11 cellular contexts compared by ENCODE assay signal in the genomic region with DNA sequence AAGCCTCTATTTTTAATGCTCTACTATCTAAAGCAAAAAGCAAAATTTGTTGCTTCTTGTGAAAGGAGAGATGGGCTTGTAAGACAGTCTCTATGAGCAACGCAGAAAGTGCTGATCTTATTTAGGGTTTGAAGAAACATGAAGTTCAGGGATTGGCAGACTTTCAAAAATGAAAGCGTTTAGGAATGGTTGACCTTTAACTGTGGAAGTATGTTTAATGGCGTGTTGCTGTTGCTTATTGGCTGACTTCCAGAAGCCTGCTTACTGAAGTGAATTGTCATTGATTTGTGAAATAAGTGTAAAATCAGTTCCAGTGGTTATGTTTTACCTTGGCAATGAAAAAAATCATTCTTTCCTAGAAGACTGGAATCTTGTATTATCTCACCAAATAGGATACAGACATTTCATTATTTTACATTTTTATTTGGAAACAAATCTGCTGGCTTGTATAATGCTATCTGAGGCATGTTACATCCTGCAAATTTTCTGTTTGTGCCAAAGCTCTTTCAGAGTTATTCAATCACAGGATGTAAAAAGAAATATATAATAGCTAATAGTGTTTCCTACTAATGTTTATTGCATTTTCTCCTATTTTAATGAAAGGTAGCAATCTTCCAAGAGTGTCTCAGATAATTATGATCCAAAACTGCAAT.
DNase-seq lines count a peak whose midpoint lies in the region; ATAC-seq and TF ChIP-seq lines count a peak whose summit lies in the region.
"Had no signal": no experiment of that assay in that cellular context is flagged by ENCODE, and none has a peak within 500 bp of the region (broad histone marks: within the 10 kb centered on the region; RNA-seq: fewer than 3 reads in every experiment).

No MANE protein-coding gene starts in this region.

- no peaks in the 10 kb centered on the region for H3K36me3 ChIP-seq in HCT116 (ENCODE audit: control insufficient read depth in 1 of 2, insufficient read depth in 2 of 2, low read length in 2 of 2)
- H3K36me3 ChIP-seq: Peyer's patch had no signal

- no peak for TF ChIP-seq CTCF in HCT116 (IDR thresholded peaks at IDR 0.05 in 2 of 3, conservative IDR thresholded peaks at IDR 0.05 in 1 of 3; ENCODE audit: borderline replicate concordance in 1 of 3, insufficient read depth in 1 of 3, low read depth in 2 of 3, low read length in 2 of 3)
- no peak for TF ChIP-seq CTCF in mesothelial cell of epicardium (IDR thresholded peaks at IDR 0.05; ENCODE audit: unreplicated experiment)

- peaks cover 0 to 2% of the 10 kb centered on the region in 2 experiments; a peak in 1 of 4 replicates for H3K4me1 ChIP-seq in HCT116 (ENCODE audit: control insufficient read depth in 1 of 2, insufficient read depth in 2 of 2, low read length in 2 of 2)
- H3K4me1 ChIP-seq: Peyer's patch had no signal

- BruUV-seq in HCT116 (replicated peaks; lab: Mats Ljungman, UMichigan), result no TSS peak

- no peaks in the 10 kb centered on the region for H4K20me1 ChIP-seq in HCT116 (ENCODE audit: insufficient read depth)

- no peaks in the 10 kb centered on the region for H3K36me3 Mint-ChIP-seq in mesothelial cell of epicardium

- no peaks in the 10 kb centered on the region for H3K9me3 ChIP-seq in HCT116 (ENCODE audit: control insufficient read depth in 1 of 2, insufficient read depth in 1 of 2, low read depth in 1 of 2, low read length in 2 of 2)
- H3K9me3 ChIP-seq: Peyer's patch had no signal

- POLR2A ChIA-PET in HCT116 (lab: Charles Lee), result no interaction called here

- intact Hi-C loops in HCT116 (cut with micrococcal nuclease), result no loop called here

- H3K9ac ChIP-seq in HCT116 (ENCODE audit: low read length), result no peak overlapping the region

- peak overlapping the region; percentile 12 for H3K4me2 ChIP-seq in HCT116 (ENCODE audit: low read length)

- H3K9me3 Mint-ChIP-seq in mesothelial cell of epicardium, result peaks cover 5% of the 10 kb centered on the region

- no peaks in the 10 kb centered on the region for H3K27me3 ChIP-seq in HCT116 (ENCODE audit: insufficient read depth, low read length)
- H3K27me3 ChIP-seq: Peyer's patch had no signal

- RAD21 ChIA-PET in HCT116 (lab: Charles Lee; ENCODE audit: low non-redundant PET in 1 of 2, low total read pairs in 2 of 2, uncharacterized antibody in 2 of 2, unreplicated experiment in 2 of 2), result no interaction called here

- H3K27ac ChIP-seq in HCT116 (ENCODE audit: low read depth, low read length), result no peak overlapping the region
- H3K27ac ChIP-seq: Peyer's patch had no signal

- CTCF ChIA-PET in HCT116 (lab: Charles Lee), result no interaction called here

- DNase-seq in HCT116 (ENCODE audit: low read depth, low spot score) (no peak), NCI-H446 treated with DMSO at 0.1 percent for 48 hours (lab: John Stamatoyannopoulos, UW) (peak; percentile 21), cerebellar cortex (ENCODE audit: low spot score) (peak; percentile 4), mesothelial cell of epicardium (ENCODE audit: low spot score in 2 of 2, unreplicated experiment in 2 of 2) (no peak)
- no peak for DNase-seq in stimulated activated CD4-positive, alpha-beta T cell treated with anti-CD3 and anti-CD28 coated beads, Interleukin-4, amount 100 ng/mL, for 4 hours
- no peak for DNase-seq in activated CD8-positive, alpha-beta memory T cell treated with anti-CD3 and anti-CD28 coated beads, Interleukin-2, amount 50 U/mL, for 4 hours
- DNase-seq: activated naive CD4-positive, alpha-beta T cell treated with anti-CD3 and anti-CD28 coated beads, Interleukin-2, amount 50 U/mL, for 16 hours; Kasumi-1; Peyer's patch had no signal

- no peak overlapping the region for H3K4me3 Mint-ChIP-seq in mesothelial cell of epicardium

- peak overlapping the region; percentile 4 for H2AFZ ChIP-seq in HCT116 (ENCODE audit: low read depth, low read length, poor library complexity, severe bottlenecking)

- TF ChIP-seq RAD21 in HCT116 (IDR thresholded peaks at IDR 0.05; ENCODE audit: low read depth), result no peak

- ATAC-seq in HCT116, result no peak
- no peak for ATAC-seq in GM21717 (IDR thresholded peaks at IDR 0.05; ENCODE audit: unreplicated experiment)
- no peak for ATAC-seq in GM18519 (IDR thresholded peaks at IDR 0.05; ENCODE audit: low FRiP score, unreplicated experiment)

- peaks cover 12% of the 10 kb centered on the region for H3K4me1 Mint-ChIP-seq in mesothelial cell of epicardium

- H3K9me2 ChIP-seq in HCT116 (ENCODE audit: insufficient read depth), result no peaks in the 10 kb centered on the region

- no peaks in the 10 kb centered on the region for H3K79me2 ChIP-seq in HCT116 (ENCODE audit: insufficient read depth, low read length)

- peak overlapping the region; percentile 72 for H3K27ac Mint-ChIP-seq in mesothelial cell of epicardium

- no peak for TF ChIP-seq POLR2A in HCT116 (IDR thresholded peaks at IDR 0.05; ENCODE audit: borderline replicate concordance, extremely low read depth, insufficient read depth, insufficient read length)

- H3K27me3 Mint-ChIP-seq in mesothelial cell of epicardium (ENCODE audit: low read depth), result no peaks in the 10 kb centered on the region

- H3K4me3 ChIP-seq in HCT116 (replicated peaks in 1 of 2; ENCODE audit: low read depth in 1 of 2, low read length in 2 of 2), result no peak overlapping the region
- H3K4me3 ChIP-seq: Peyer's patch had no signal

TF ChIP-seq in HCT116, 20 proteins besides CTCF, POLR2A, EP300 and RAD21:
- TF ChIP-seq EZH2phosphoT487 (IDR thresholded peaks at IDR 0.05; ENCODE audit: borderline replicate concordance) (no peak), TCF7L2 (IDR thresholded peaks at IDR 0.05; ENCODE audit: borderline replicate concordance, extremely low read depth, insufficient read depth, insufficient read length) (no peak)

Comparison
In these comparisons a context has a peak if more than half of its experiments do, and no peak if none do; other contexts are left out.
1. DNase-seq: peak in NCI-H446 treated with DMSO at 0.1 percent for 48 hours (single experiment) and cerebellar cortex (single experiment); none in HCT116 (single experiment), mesothelial cell of epicardium (0 of 2), stimulated activated CD4-positive, alpha-beta T cell treated with anti-CD3 and anti-CD28 coated beads, Interleukin-4, amount 100 ng/mL, for 4 hours (0 of 2) and activated CD8-positive, alpha-beta memory T cell treated with anti-CD3 and anti-CD28 coated beads, Interleukin-2, amount 50 U/mL, for 4 hours (single experiment).